In the genomic region with DNA sequence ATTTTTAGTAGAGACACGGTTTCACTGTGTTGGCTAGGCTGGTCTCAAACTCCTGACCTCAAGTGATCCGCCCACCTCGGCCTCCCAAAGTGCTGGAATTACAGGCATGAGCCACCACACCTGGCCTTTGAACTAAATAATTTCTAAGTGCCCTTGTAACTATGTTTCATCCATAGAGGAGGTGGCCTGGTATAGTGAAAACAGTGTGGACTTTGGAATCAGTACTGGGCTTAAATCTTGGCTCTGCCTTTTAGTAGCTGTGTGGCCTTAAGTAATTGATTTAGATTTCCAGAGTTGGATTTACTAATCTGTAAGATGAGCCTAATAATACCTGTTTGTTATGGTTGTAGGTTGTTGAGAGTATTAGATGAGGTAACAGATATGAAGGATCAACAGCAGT, we compare ENCODE assay signal across 31 cellular contexts. TPM values are rescaled to one million over a fixed set of nuclear protein-coding genes. Genes with fewer than 3 reads are reported as not detected.
DNase-seq lines count a peak whose midpoint lies in the region; ATAC-seq, FAIRE-seq and TF ChIP-seq lines count a peak whose summit lies in the region.
"Had no signal": no experiment of that assay in that cellular context is flagged by ENCODE, and none has a peak within 500 bp of the region (broad histone marks: within the 10 kb centered on the region; RNA-seq: fewer than 3 reads in every experiment).

No MANE protein-coding gene starts in this region.

- peaks cover 0 to 11% of the 10 kb centered on the region in 2 experiments; a peak in 2 of 5 replicates for H3K27me3 ChIP-seq in HepG2 (ENCODE audit: control insufficient read depth in 1 of 2, insufficient read depth in 2 of 2, low read length in 2 of 2)
- no peaks in the 10 kb centered on the region for H3K27me3 ChIP-seq in neural progenitor cell
- H3K27me3 ChIP-seq: BE2C, BLaER1 had no signal

- H3K36me3 Mint-ChIP-seq in neural progenitor cell, result no peaks in the 10 kb centered on the region
- no peaks in the 10 kb centered on the region for H3K36me3 Mint-ChIP-seq in activated naive CD4-positive, alpha-beta T cell treated with anti-CD3 and anti-CD28 coated beads for 36 hours (ENCODE audit: low read depth)
- H3K36me3 Mint-ChIP-seq: CD4-positive, alpha-beta memory T cell; CD4-positive, CD25-positive, alpha-beta regulatory T cell had no signal

- H4K20me1 ChIP-seq in HepG2 (ENCODE audit: insufficient read depth, low read length), result no peaks in the 10 kb centered on the region
- no peaks in the 10 kb centered on the region for H4K20me1 ChIP-seq in neural progenitor cell (ENCODE audit: low read depth)
- H4K20me1 ChIP-seq: BLaER1 had no signal

- H3K4me2 ChIP-seq in HepG2 (ENCODE audit: low read depth, low read length) (no peak overlapping the region), neural progenitor cell (no peak overlapping the region)
- H3K4me2 ChIP-seq: BLaER1 had no signal

- H3K4me3 Mint-ChIP-seq in neural progenitor cell, result no peak overlapping the region
- no peak overlapping the region for H3K4me3 Mint-ChIP-seq in activated naive CD4-positive, alpha-beta T cell treated with anti-CD3 and anti-CD28 coated beads for 36 hours
- H3K4me3 Mint-ChIP-seq: CD14-positive monocyte; CD4-positive, alpha-beta memory T cell; CD4-positive, CD25-positive, alpha-beta regulatory T cell; CD8-positive, alpha-beta memory T cell had no signal

- H3K36me3 ChIP-seq in HepG2 (replicated peaks in 1 of 2; ENCODE audit: control insufficient read depth in 1 of 2, insufficient read depth in 2 of 2, low read length in 2 of 2) (no peaks in the 10 kb centered on the region), neural progenitor cell (no peaks in the 10 kb centered on the region)
- H3K36me3 ChIP-seq: BE2C, BLaER1 had no signal

- no TSS peak for BruUV-seq in HepG2 (replicated peaks; lab: Mats Ljungman, UMichigan)

- DNase-seq in left colon, result no peak
- no peak for DNase-seq in HepG2 (ENCODE audit: low spot score)
- no peak for DNase-seq in neural progenitor cell (ENCODE audit: low spot score)
- DNase-seq in activated naive CD4-positive, alpha-beta T cell treated with anti-CD3 and anti-CD28 coated beads for 36 hours, result no peak
- DNase-seq in activated effector memory CD4-positive, alpha-beta T cell treated with anti-CD3 and anti-CD28 coated beads, Interleukin-2, amount 50 U/mL, for 16 hours, result no peak
- no peak for DNase-seq in NCI-H2227 treated with DMSO at 0.1 percent for 48 hours (lab: John Stamatoyannopoulos, UW)
- DNase-seq: 8988T; ACHN; BE2C; C1 segment of cervical spinal cord; CD4-positive, alpha-beta memory T cell; CD4-positive, CD25-positive, alpha-beta regulatory T cell; CD8-positive, alpha-beta memory T cell; COR-L47; DMS 273 treated with DMSO at 0.1 percent for 48 hours; DMS153; DMS53; DMS79; DND-41; EL; GDM1 had no signal

- H3K79me2 ChIP-seq in HepG2 (ENCODE audit: insufficient read depth, low read length) (no peaks in the 10 kb centered on the region), neural progenitor cell (ENCODE audit: low read depth) (no peaks in the 10 kb centered on the region)

- peaks cover 2% of the 10 kb centered on the region for H3K27me3 Mint-ChIP-seq in neural progenitor cell (ENCODE audit: insufficient read depth, low read depth)
- H3K27me3 Mint-ChIP-seq in activated naive CD4-positive, alpha-beta T cell treated with anti-CD3 and anti-CD28 coated beads for 36 hours (ENCODE audit: low read depth), result peaks cover 2% of the 10 kb centered on the region

- H2AFZ ChIP-seq in HepG2 (ENCODE audit: low read length) (no peak overlapping the region), neural progenitor cell (replicated peaks) (no peak overlapping the region)

- no peaks in the 10 kb centered on the region for H3K9me3 ChIP-seq in HepG2 (ENCODE audit: low read length)
- H3K9me3 ChIP-seq in neural progenitor cell (ENCODE audit: low read depth), result no peaks in the 10 kb centered on the region
- H3K9me3 ChIP-seq: BE2C, BLaER1 had no signal

- no peaks in the 10 kb centered on the region for H3F3A ChIP-seq in neural progenitor cell (ENCODE audit: low read depth)

- H3K9ac ChIP-seq in HepG2 (ENCODE audit: insufficient read depth, low read depth, low read length) (no peak overlapping the region), neural progenitor cell (no peak overlapping the region)
- H3K9ac ChIP-seq: BLaER1 had no signal

- CTCF ChIA-PET in HepG2 (lab: Yijun Ruan, JAX; ENCODE audit: low intra/inter-chr PET ratio, low total read pairs), result no interaction called here
- CTCF ChIA-PET in activated naive CD4-positive, alpha-beta T cell treated with anti-CD3 and anti-CD28 coated beads for 36 hours (lab: Charles Lee), result no interaction called here

- 25% methylated on average over 3 of the region's 3 CpGs for WGBS in HepG2 (ENCODE audit: low lambda C conversion rate)

- in situ Hi-C loops in HepG2 (cut with HindIII; ENCODE audit: extremely low pct_ligation_motif_present, low pct_unique_long_range_greater_than_20kb), result no loop called here

- no peak for FAIRE-seq in HepG2 (lab: Jason Lieb, UNC)
- FAIRE-seq: A204.1, GM12878, GM12892, GM18507 had no signal

- ATAC-seq in left colon (peak; percentile 84), HepG2 (no peak), HG03521 (IDR thresholded peaks at IDR 0.05; ENCODE audit: unreplicated experiment) (no peak)
- ATAC-seq: GM12878 had no signal

- no peak for TF ChIP-seq RAD21 in HepG2 (CRISPR knock-in tag; IDR thresholded peaks at IDR 0.05)

- H3K4me1 Mint-ChIP-seq in neural progenitor cell, result peaks cover 4% of the 10 kb centered on the region
- H3K4me1 Mint-ChIP-seq in activated naive CD4-positive, alpha-beta T cell treated with anti-CD3 and anti-CD28 coated beads for 36 hours (ENCODE audit: low read depth), result no peaks in the 10 kb centered on the region
- H3K4me1 Mint-ChIP-seq: CD4-positive, alpha-beta memory T cell; CD4-positive, CD25-positive, alpha-beta regulatory T cell; CD8-positive, alpha-beta memory T cell had no signal

- H3K27ac ChIP-seq in HepG2 (ENCODE audit: extremely low read length, insufficient read depth, low read length) (no peak overlapping the region), neural progenitor cell (no peak overlapping the region)
- H3K27ac ChIP-seq: BLaER1 had no signal

- peak overlapping the region; percentile 33 for H3K27ac Mint-ChIP-seq in neural progenitor cell
- H3K27ac Mint-ChIP-seq in activated naive CD4-positive, alpha-beta T cell treated with anti-CD3 and anti-CD28 coated beads for 36 hours, result no peak overlapping the region
- H3K27ac Mint-ChIP-seq: CD8-positive, alpha-beta memory T cell had no signal

- TF ChIP-seq EP300 in HepG2 (IDR thresholded peaks at IDR 0.05; ENCODE audit: low read depth in 2 of 2, low read length in 2 of 2) (no peak), HepG2 (CRISPR knock-in tag; IDR thresholded peaks at IDR 0.05; ENCODE audit: borderline replicate concordance) (no peak)

- no peak for TF ChIP-seq POLR2A in HepG2 (IDR thresholded peaks at IDR 0.05; ENCODE audit: insufficient read depth in 1 of 2, low read depth in 2 of 2, low read length in 2 of 2)

- POLR2A ChIA-PET in HepG2 (lab: Yijun Ruan, JAX), result no interaction called here

- H3K9me3 Mint-ChIP-seq in neural progenitor cell, result no peaks in the 10 kb centered on the region
- no peaks in the 10 kb centered on the region for H3K9me3 Mint-ChIP-seq in activated naive CD4-positive, alpha-beta T cell treated with anti-CD3 and anti-CD28 coated beads for 36 hours

- H3K4me3 ChIP-seq in HepG2 (replicated peaks in 1 of 3; ENCODE audit: insufficient read depth in 1 of 3, low read depth in 2 of 3, low read length in 3 of 3) (no peak overlapping the region), neural progenitor cell (no peak overlapping the region)
- H3K4me3 ChIP-seq: BLaER1, GM12878 had no signal

- TF ChIP-seq CTCF in HepG2 (CRISPR knock-in tag; IDR thresholded peaks at IDR 0.05) (no peak), neural progenitor cell (IDR thresholded peaks at IDR 0.05) (no peak)

- intact Hi-C loops in left colon (cut with DNase I, micrococcal nuclease) (no loop called here), HepG2 (cut with micrococcal nuclease; ENCODE audit: unreplicated experiment) (no loop called here)
- intact Hi-C loops in activated naive CD4-positive, alpha-beta T cell treated with anti-CD3 and anti-CD28 coated beads for 36 hours (cut with micrococcal nuclease), result no loop called here

- H3K4me1 ChIP-seq in HepG2 (ENCODE audit: insufficient read depth, low read length) (peaks cover 6% of the 10 kb centered on the region; the same call in 1 of the 2 replicates), neural progenitor cell (no peaks in the 10 kb centered on the region)
- H3K4me1 ChIP-seq: BE2C, BLaER1 had no signal

TF ChIP-seq in HepG2, 621 proteins besides CTCF, POLR2A, EP300 and RAD21 (continues in another document):
- no peak for TF ChIP-seq RBM39 (IDR thresholded peaks at IDR 0.05; ENCODE audit: low read depth, low read length, poor library complexity, severe bottlenecking)
- no peak for TF ChIP-seq ZFP36L1 (CRISPR knock-in tag; IDR thresholded peaks at IDR 0.05)
- no peak for TF ChIP-seq ZNF337 (CRISPR knock-in tag; IDR thresholded peaks at IDR 0.05; ENCODE audit: borderline replicate concordance, low read depth)
- TF ChIP-seq ZNF678 (CRISPR knock-in tag; IDR thresholded peaks at IDR 0.05), result no peak

RNA-seq across cellular contexts. Expression of gene TGM3, which starts 14.2 kb away (rescaled TPM):
- under 1 TPM; 0.36 to 0.43 TPM for total RNA-seq in left colon
- total RNA-seq in HepG2 (2016; rRNA removed; fragmentation: Illumina TruSeq; extraction: Trizol), result not detected in 2 replicates
- not detected in 2 replicates for total RNA-seq in HepG2 (2016; cell fraction: cytosol; rRNA removed; fragmentation: Illumina TruSeq; extraction: Trizol; ENCODE audit: low read depth)
- total RNA-seq in HepG2 (2016; cell fraction: insoluble cytoplasmic fraction; rRNA removed; fragmentation: Illumina TruSeq; extraction: Trizol), result not detected in 2 replicates
- not detected in 2 replicates for total RNA-seq in HepG2 (2016; cell fraction: membrane; rRNA removed; fragmentation: Illumina TruSeq; extraction: Trizol)
- not detected in 2 replicates for total RNA-seq in HepG2 (2016; cell fraction: nucleus; rRNA removed; fragmentation: Illumina TruSeq; extraction: Trizol)
- polyA plus RNA-seq in HepG2 (2011; rRNA removed), result not detected in 2 replicates
- polyA plus RNA-seq in HepG2 (2011; cell fraction: cytosol; rRNA removed), result not detected in 2 replicates
- not detected in 2 replicates for polyA plus RNA-seq in HepG2 (2011; cell fraction: nucleus; rRNA removed)
- not detected in 2 replicates for polyA plus RNA-seq in HepG2 (2012)
- not detected in 2 replicates for polyA plus RNA-seq in HepG2 (2016; cell fraction: cytosol; fragmentation: Illumina TruSeq; extraction: Trizol; ENCODE audit: low read depth)
- not detected in 2 replicates for polyA plus RNA-seq in HepG2 (2016; cell fraction: insoluble cytoplasmic fraction; fragmentation: Illumina TruSeq; extraction: Trizol; ENCODE audit: low read depth)
- polyA plus RNA-seq in HepG2 (2016; cell fraction: membrane; fragmentation: Illumina TruSeq; extraction: Trizol; ENCODE audit: low read depth), result not detected in 2 replicates
- polyA plus RNA-seq in HepG2 (2016; cell fraction: nucleus; fragmentation: Illumina TruSeq; extraction: Trizol; ENCODE audit: insufficient read depth, low read depth), result not detected in 2 replicates
- not detected in 2 replicates for polyA minus RNA-seq in HepG2 (2011; rRNA and poly(A)+ RNA removed; ENCODE audit: low replicate concordance)
- polyA minus RNA-seq in HepG2 (2011; cell fraction: cytosol; rRNA and poly(A)+ RNA removed), result not detected in 2 replicates
- not detected in 2 replicates for polyA minus RNA-seq in HepG2 (2011; cell fraction: nucleus; rRNA and poly(A)+ RNA removed)
- total RNA-seq in neural progenitor cell (ENCODE audit: low replicate concordance), result 0.31 TPM in 1 of 2 replicates, not detected in the other
- total RNA-seq in activated naive CD4-positive, alpha-beta T cell treated with anti-CD3 and anti-CD28 coated beads for 36 hours, result not detected
- total RNA-seq: CD4-positive, alpha-beta memory T cell; CD4-positive, CD25-positive, alpha-beta regulatory T cell; CD8-positive, alpha-beta memory T cell; Daoy; G401; GM12878 had no signal
- polyA plus RNA-seq: AG04450; CD14-positive monocyte; CD4-positive, alpha-beta memory T cell; CD4-positive, CD25-positive, alpha-beta regulatory T cell; CD8-positive, alpha-beta memory T cell; GM12878 had no signal
